8 cellular contexts compared by ENCODE assay signal in the genomic region with DNA sequence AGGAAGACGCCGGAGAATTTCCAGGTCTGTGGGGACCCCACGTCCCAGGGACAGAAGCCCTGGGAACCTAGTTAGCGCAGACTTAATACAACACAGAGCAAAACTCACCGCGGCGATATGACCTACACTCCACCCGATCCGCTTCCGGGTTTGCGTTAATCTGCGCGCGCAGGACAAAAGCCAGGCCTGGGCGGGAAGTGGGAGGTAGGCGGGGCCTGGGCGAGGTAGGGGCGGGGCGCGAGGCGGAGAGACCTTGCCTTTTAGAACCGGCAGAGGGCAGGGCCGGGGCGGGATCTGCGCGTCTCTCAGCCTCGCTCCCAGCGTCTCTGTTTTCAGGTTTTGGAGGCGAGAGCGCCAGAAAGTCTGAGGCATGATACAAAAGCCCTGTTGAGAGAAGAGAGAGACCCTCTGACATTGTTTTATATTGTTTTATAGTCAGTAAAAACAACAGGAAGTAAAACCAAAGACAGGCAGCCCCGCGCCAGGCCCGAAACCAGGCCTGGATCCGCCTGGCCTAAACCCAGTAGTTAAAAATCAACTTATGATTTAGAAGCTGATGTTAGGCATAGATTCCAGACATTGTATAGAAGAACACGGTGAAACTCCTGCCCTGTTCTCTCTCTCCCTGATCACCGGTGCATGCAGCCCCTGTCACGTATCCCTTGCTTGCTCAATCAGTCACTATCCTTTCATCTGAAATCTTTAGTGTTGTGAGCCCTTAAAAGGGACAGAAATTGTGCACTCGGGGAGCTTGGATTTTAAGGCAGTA. TPM values are rescaled to one million over a fixed set of nuclear protein-coding genes. Genes with fewer than 3 reads are reported as not detected.
DNase-seq lines count a peak whose midpoint lies in the region; ATAC-seq and TF ChIP-seq lines count a peak whose summit lies in the region.

Gene ZNF611, minus strand, starts transcription at position 152 of the 769 bp plus-strand sequence. CDS start 19,150 bp downstream, outside the sequence.

- H3K27ac ChIP-seq in BLaER1 (peak within 1 kb of the TSS; percentile 87), coronary artery (peak within 1 kb of the TSS; percentile 73 to 82)

- TF ChIP-seq CTCF in coronary artery (IDR thresholded peaks at IDR 0.05), result peak; percentile 61

- H3K9me3 Mint-ChIP-seq in activated CD4-positive, alpha-beta T cell treated with anti-CD3 and anti-CD28 coated beads, Interleukin-2, amount 10 ng/mL, durations not matched to agents 7 days and 5 days, result peaks cover 19% of the 10 kb centered on the region

- peaks cover 9% of the 10 kb centered on the region; the same call in 1 of the 2 replicates for H3K36me3 ChIP-seq in BLaER1

- peak within 1 kb of the TSS; percentile 90 for H3K4me3 Mint-ChIP-seq in activated CD4-positive, alpha-beta T cell treated with anti-CD3 and anti-CD28 coated beads, Interleukin-2, amount 10 ng/mL, durations not matched to agents 7 days and 5 days

- no peaks in the 10 kb centered on the region for H3K27me3 Mint-ChIP-seq in activated CD4-positive, alpha-beta T cell treated with anti-CD3 and anti-CD28 coated beads, Interleukin-2, amount 10 ng/mL, durations not matched to agents 7 days and 5 days

- peaks cover 23% of the 10 kb centered on the region for H3K4me1 Mint-ChIP-seq in activated CD4-positive, alpha-beta T cell treated with anti-CD3 and anti-CD28 coated beads, Interleukin-2, amount 10 ng/mL, durations not matched to agents 7 days and 5 days

- CTCF ChIA-PET in activated CD4-positive, alpha-beta T cell treated with anti-CD3 and anti-CD28 coated beads, Interleukin-2, amount 10 ng/mL, durations not matched to agents 7 days and 5 days (lab: Charles Lee), result interaction anchor here (0.6 kb wide), 1 partner anchor 255 kb away, joined by 3 read pairs; no protein-coding TSS in a partner anchor

- H3K36me3 Mint-ChIP-seq in activated CD4-positive, alpha-beta T cell treated with anti-CD3 and anti-CD28 coated beads, Interleukin-2, amount 10 ng/mL, durations not matched to agents 7 days and 5 days (ENCODE audit: low read depth), result peaks cover 37% of the 10 kb centered on the region

- H3K4me1 ChIP-seq in BLaER1, result peaks cover 26% of the 10 kb centered on the region

- H3K4me3 ChIP-seq in BLaER1 (peak within 1 kb of the TSS; percentile 86), coronary artery (peak within 1 kb of the TSS; percentile 87)

- peak; percentile 89 for DNase-seq in GM19240 (ENCODE audit: insufficient read length, low spot score)
- peak; percentile 95 for DNase-seq in NCI-H526 treated with DMSO at 0.1 percent for 48 hours (lab: John Stamatoyannopoulos, UW)
- DNase-seq in activated CD4-positive, alpha-beta T cell treated with anti-CD3 and anti-CD28 coated beads, Interleukin-2, amount 10 ng/mL, durations not matched to agents 7 days and 5 days, result peak; percentile 99
- DNase-seq in coronary artery (ENCODE audit: low spot score), result peak; percentile 98
- peak; percentile 98 for DNase-seq in left kidney (ENCODE audit: low read depth, low spot score)
- peak; percentile 99 to 100 for DNase-seq in stimulated activated CD4-positive, alpha-beta T cell treated with anti-CD3 and anti-CD28 coated beads, Interleukin-2, amount 100 ng/mL, for 24 hours

- POLR2A ChIA-PET in activated CD4-positive, alpha-beta T cell treated with anti-CD3 and anti-CD28 coated beads, Interleukin-2, amount 10 ng/mL, durations not matched to agents 7 days and 5 days (lab: Charles Lee), result no interaction called here

- ATAC-seq in HG03460 (IDR thresholded peaks at IDR 0.05; ENCODE audit: unreplicated experiment), result peak; percentile 82

- peak within 1 kb of the TSS; percentile 93 for H3K4me2 ChIP-seq in BLaER1

- peak within 1 kb of the TSS; percentile 94 for H3K9ac ChIP-seq in BLaER1

- H3K27me3 ChIP-seq in BLaER1, result no peaks in the 10 kb centered on the region

- H3K9me3 ChIP-seq in BLaER1, result no peaks in the 10 kb centered on the region

- H4K20me1 ChIP-seq in BLaER1, result no peaks in the 10 kb centered on the region

- H3K27ac Mint-ChIP-seq in activated CD4-positive, alpha-beta T cell treated with anti-CD3 and anti-CD28 coated beads, Interleukin-2, amount 10 ng/mL, durations not matched to agents 7 days and 5 days, result peak within 1 kb of the TSS; percentile 92

RNA-seq across cellular contexts. Expression of gene ZNF611, which starts in this region (rescaled TPM):
- total RNA-seq in activated CD4-positive, alpha-beta T cell treated with anti-CD3 and anti-CD28 coated beads, Interleukin-2, amount 10 ng/mL, durations not matched to agents 7 days and 5 days, result 10 to 100 TPM; 30.2 to 34.9 TPM

Comparison
In these comparisons a context has a peak if more than half of its experiments do, and no peak if none do; other contexts are left out.
1. Peak in every context shown above with its lines: DNase-seq, ATAC-seq, H3K4me3 ChIP-seq and H3K27ac ChIP-seq.